In the genomic region with DNA sequence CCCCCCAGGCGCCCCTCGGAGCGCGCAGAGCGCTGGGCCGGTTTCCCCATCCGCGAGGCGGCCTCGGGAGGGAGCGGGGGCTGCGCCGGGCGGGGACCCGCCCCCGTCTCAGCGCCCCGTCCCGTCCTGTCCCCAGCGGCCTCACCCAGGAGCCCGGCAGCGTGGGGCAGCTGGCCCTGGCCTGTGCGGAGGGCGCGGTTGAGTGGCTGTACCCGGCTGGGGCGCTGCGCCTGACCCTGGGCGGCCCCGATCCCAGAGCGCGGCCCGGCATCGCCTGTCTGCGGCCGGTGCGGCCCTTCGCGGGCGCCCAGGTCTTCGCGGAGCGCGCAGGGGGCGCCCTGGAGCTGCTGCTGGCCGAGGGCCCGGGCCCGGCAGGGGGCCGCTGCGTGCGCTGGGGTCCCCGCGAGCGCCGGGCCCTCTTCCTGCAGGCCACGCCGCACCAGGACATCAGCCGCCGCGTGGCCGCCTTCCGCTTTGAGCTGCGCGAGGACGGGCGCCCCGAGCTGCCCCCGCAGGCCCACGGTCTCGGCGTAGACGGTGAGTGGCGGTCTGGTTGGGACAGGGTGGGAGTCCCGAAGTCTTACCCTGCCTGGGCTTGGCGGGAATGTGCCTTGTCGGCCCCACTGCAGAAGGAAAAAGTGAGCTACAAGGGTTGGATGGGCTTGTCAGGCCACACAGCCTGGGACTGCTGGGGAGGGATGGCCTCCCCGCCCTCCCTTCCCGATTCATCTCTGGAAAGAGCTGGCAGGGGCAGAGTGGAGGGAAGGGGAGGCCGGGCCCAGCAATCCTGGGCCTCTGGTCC, we compare ENCODE assay signal across 8 cellular contexts. TPM values are rescaled to one million over a fixed set of nuclear protein-coding genes. Genes with fewer than 3 reads are reported as not detected.
DNase-seq lines count a peak whose midpoint lies in the region; ATAC-seq lines count a peak whose summit lies in the region.

No MANE protein-coding gene starts in this region.

- POLR2A ChIA-PET in activated naive CD8-positive, alpha-beta T cell treated with anti-CD3 and anti-CD28 coated beads, Interleukin-2, amount 10 ng/mL, durations not matched to agents 7 days and 5 days (lab: Charles Lee): interaction anchor here (0.6 to 2.3 kb wide), 7 partner anchors 9 to 1218 kb away, joined by 3 to 11 read pairs (median 5); a partner anchor contains a TSS

- H3K27ac ChIP-seq in substantia nigra (ENCODE audit: low read depth, low read length, poor library complexity, severe bottlenecking): peak overlapping the region; percentile 98

- peak; percentile 74 for DNase-seq in activated CD4-positive, alpha-beta T cell treated with anti-CD3 and anti-CD28 coated beads, Interleukin-2, amount 10 ng/mL, durations not matched to agents 24 days and 14 days
- no peak for DNase-seq in activated CD4-positive, alpha-beta T cell treated with anti-CD3 and anti-CD28 coated beads for 4 hours
- no peak for DNase-seq in activated naive CD8-positive, alpha-beta T cell treated with anti-CD3 and anti-CD28 coated beads, Interleukin-2, amount 10 ng/mL, durations not matched to agents 7 days and 5 days
- DNase-seq in kidney tubule cell (ENCODE audit: low spot score) (peak; percentile 37), substantia nigra (lab: John Stamatoyannopoulos, UW) (peak in 17 of 49 donors; percentile 27 to 72 (median 52)), NCI-H2107 (lab: John Stamatoyannopoulos, UW) (no peak), germinal center (ENCODE audit: low spot score) (no peak)

- H3K4me3 Mint-ChIP-seq in activated CD4-positive, alpha-beta T cell treated with anti-CD3 and anti-CD28 coated beads, Interleukin-2, amount 10 ng/mL, durations not matched to agents 24 days and 14 days: peak overlapping the region; percentile 62
- H3K4me3 Mint-ChIP-seq in activated naive CD8-positive, alpha-beta T cell treated with anti-CD3 and anti-CD28 coated beads, Interleukin-2, amount 10 ng/mL, durations not matched to agents 7 days and 5 days: peak overlapping the region; percentile 25

- no peak overlapping the region for H3K27ac Mint-ChIP-seq in activated CD4-positive, alpha-beta T cell treated with anti-CD3 and anti-CD28 coated beads, Interleukin-2, amount 10 ng/mL, durations not matched to agents 24 days and 14 days
- no peak overlapping the region for H3K27ac Mint-ChIP-seq in activated naive CD8-positive, alpha-beta T cell treated with anti-CD3 and anti-CD28 coated beads, Interleukin-2, amount 10 ng/mL, durations not matched to agents 7 days and 5 days

- peaks cover 24% of the 10 kb centered on the region for H3K27me3 Mint-ChIP-seq in activated CD4-positive, alpha-beta T cell treated with anti-CD3 and anti-CD28 coated beads, Interleukin-2, amount 10 ng/mL, durations not matched to agents 24 days and 14 days
- H3K27me3 Mint-ChIP-seq in activated naive CD8-positive, alpha-beta T cell treated with anti-CD3 and anti-CD28 coated beads, Interleukin-2, amount 10 ng/mL, durations not matched to agents 7 days and 5 days: peaks cover 14% of the 10 kb centered on the region

- intact Hi-C loops in activated CD4-positive, alpha-beta T cell treated with anti-CD3 and anti-CD28 coated beads, Interleukin-2, amount 10 ng/mL, durations not matched to agents 24 days and 14 days (cut with micrococcal nuclease): loop anchor here (1.0 kb wide), 1 partner anchor 26 kb away; no protein-coding TSS in a partner anchor

- peak; percentile 9 for ATAC-seq in HG03354 (IDR thresholded peaks at IDR 0.05; ENCODE audit: poor library complexity, severe bottlenecking, unreplicated experiment)
- peak; percentile 9 for ATAC-seq in activated naive CD8-positive, alpha-beta T cell treated with anti-CD3 and anti-CD28 coated beads, Interleukin-2, amount 10 ng/mL, durations not matched to agents 7 days and 5 days (ENCODE audit: low read depth)

- H3K36me3 Mint-ChIP-seq in activated CD4-positive, alpha-beta T cell treated with anti-CD3 and anti-CD28 coated beads, Interleukin-2, amount 10 ng/mL, durations not matched to agents 24 days and 14 days (ENCODE audit: low read depth): no peaks in the 10 kb centered on the region
- H3K36me3 Mint-ChIP-seq in activated naive CD8-positive, alpha-beta T cell treated with anti-CD3 and anti-CD28 coated beads, Interleukin-2, amount 10 ng/mL, durations not matched to agents 7 days and 5 days: no peaks in the 10 kb centered on the region

- no peaks in the 10 kb centered on the region for H3K9me3 Mint-ChIP-seq in activated CD4-positive, alpha-beta T cell treated with anti-CD3 and anti-CD28 coated beads, Interleukin-2, amount 10 ng/mL, durations not matched to agents 24 days and 14 days
- no peaks in the 10 kb centered on the region for H3K9me3 Mint-ChIP-seq in activated naive CD8-positive, alpha-beta T cell treated with anti-CD3 and anti-CD28 coated beads, Interleukin-2, amount 10 ng/mL, durations not matched to agents 7 days and 5 days

- peaks cover 7% of the 10 kb centered on the region for H3K4me1 Mint-ChIP-seq in activated CD4-positive, alpha-beta T cell treated with anti-CD3 and anti-CD28 coated beads, Interleukin-2, amount 10 ng/mL, durations not matched to agents 24 days and 14 days
- H3K4me1 Mint-ChIP-seq in activated naive CD8-positive, alpha-beta T cell treated with anti-CD3 and anti-CD28 coated beads, Interleukin-2, amount 10 ng/mL, durations not matched to agents 7 days and 5 days: peaks cover 7% of the 10 kb centered on the region

RNA-seq across cellular contexts. Expression of a gene that starts 0.7 kb away (rescaled TPM):
- total RNA-seq in activated CD4-positive, alpha-beta T cell treated with anti-CD3 and anti-CD28 coated beads, Interleukin-2, amount 10 ng/mL, durations not matched to agents 24 days and 14 days: 27.7 and 30.2 TPM in 2 replicates
- 10 to 100 TPM; 10.0 to 12.4 TPM for total RNA-seq in activated naive CD8-positive, alpha-beta T cell treated with anti-CD3 and anti-CD28 coated beads, Interleukin-2, amount 10 ng/mL, durations not matched to agents 7 days and 5 days

RNA-seq across cellular contexts. Expression of a gene that starts 5.3 kb away (rescaled TPM):
- 38.5 and 56.3 TPM in 2 replicates for total RNA-seq in activated CD4-positive, alpha-beta T cell treated with anti-CD3 and anti-CD28 coated beads, Interleukin-2, amount 10 ng/mL, durations not matched to agents 24 days and 14 days
- 10 to 100 TPM; 21.6 to 23.2 TPM for total RNA-seq in activated naive CD8-positive, alpha-beta T cell treated with anti-CD3 and anti-CD28 coated beads, Interleukin-2, amount 10 ng/mL, durations not matched to agents 7 days and 5 days

RNA-seq across cellular contexts. Expression of a gene that starts 10.0 kb away (rescaled TPM):
- 6.4 and 6.8 TPM in 2 replicates for total RNA-seq in activated CD4-positive, alpha-beta T cell treated with anti-CD3 and anti-CD28 coated beads, Interleukin-2, amount 10 ng/mL, durations not matched to agents 24 days and 14 days
- 10 to 100 TPM; 15.9 to 21.8 TPM for total RNA-seq in activated naive CD8-positive, alpha-beta T cell treated with anti-CD3 and anti-CD28 coated beads, Interleukin-2, amount 10 ng/mL, durations not matched to agents 7 days and 5 days

RNA-seq across cellular contexts. Expression of a gene that starts 10.6 kb away (rescaled TPM):
- total RNA-seq in activated CD4-positive, alpha-beta T cell treated with anti-CD3 and anti-CD28 coated beads, Interleukin-2, amount 10 ng/mL, durations not matched to agents 24 days and 14 days: 6.9 and 8.0 TPM in 2 replicates
- total RNA-seq in activated naive CD8-positive, alpha-beta T cell treated with anti-CD3 and anti-CD28 coated beads, Interleukin-2, amount 10 ng/mL, durations not matched to agents 7 days and 5 days: 1 to 10 TPM; 5.8 to 6.1 TPM

RNA-seq across cellular contexts. Expression of a gene that starts 11.3 kb away (rescaled TPM):
- total RNA-seq in activated CD4-positive, alpha-beta T cell treated with anti-CD3 and anti-CD28 coated beads, Interleukin-2, amount 10 ng/mL, durations not matched to agents 24 days and 14 days: 13.1 and 20.9 TPM in 2 replicates
- 10 to 100 TPM; 25.8 to 34.2 TPM for total RNA-seq in activated naive CD8-positive, alpha-beta T cell treated with anti-CD3 and anti-CD28 coated beads, Interleukin-2, amount 10 ng/mL, durations not matched to agents 7 days and 5 days

Comparison
In these comparisons a context has a peak if more than half of its experiments do, and no peak if none do; other contexts are left out.
1. DNase-seq: peak in activated CD4-positive, alpha-beta T cell treated with anti-CD3 and anti-CD28 coated beads, Interleukin-2, amount 10 ng/mL, durations not matched to agents 24 days and 14 days (single experiment) and kidney tubule cell (single experiment); none in activated CD4-positive, alpha-beta T cell treated with anti-CD3 and anti-CD28 coated beads for 4 hours (0 of 2), activated naive CD8-positive, alpha-beta T cell treated with anti-CD3 and anti-CD28 coated beads, Interleukin-2, amount 10 ng/mL, durations not matched to agents 7 days and 5 days (single experiment), NCI-H2107 (single experiment) and germinal center (single experiment).